In the genomic region with DNA sequence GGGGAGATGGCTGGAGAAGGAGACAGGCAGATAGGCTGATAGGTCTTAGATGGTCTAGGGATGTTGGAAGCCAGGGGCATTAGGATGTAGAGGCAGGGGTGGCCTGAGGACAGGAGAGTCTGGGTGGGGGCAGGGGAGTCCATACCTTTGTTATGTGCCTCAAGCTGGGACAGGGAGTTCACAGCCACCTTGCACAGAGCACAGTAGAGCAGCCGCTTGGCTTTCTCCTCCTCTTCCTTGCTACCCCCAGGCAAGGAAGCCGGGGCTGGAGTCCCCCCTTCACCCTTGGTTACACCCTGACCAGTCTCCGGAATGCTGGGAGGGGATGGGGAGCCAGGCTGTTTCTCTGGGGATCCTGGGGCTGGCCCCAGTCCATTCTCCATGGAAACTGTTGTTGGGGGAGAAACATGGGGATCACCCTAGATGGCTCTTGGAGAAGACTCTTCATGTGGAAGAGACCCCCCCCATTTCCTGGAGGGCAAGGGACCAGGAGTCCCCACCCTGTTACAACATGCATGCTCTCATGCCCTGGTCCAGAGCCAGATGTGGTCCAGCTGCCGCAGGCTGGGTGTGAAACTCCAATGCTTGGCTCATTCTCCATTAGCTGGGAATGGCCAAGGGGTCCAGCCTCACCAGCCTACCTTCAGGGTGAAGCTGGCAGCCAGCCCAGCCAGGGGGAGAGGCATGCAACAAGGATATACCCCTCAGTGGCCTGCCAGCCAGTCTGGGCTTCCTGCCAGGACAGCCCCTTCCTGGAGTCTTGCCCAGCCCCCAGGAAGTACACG, we compare ENCODE assay signal across 10 cellular contexts. TPM values are rescaled to one million over a fixed set of nuclear protein-coding genes. Genes with fewer than 3 reads are reported as not detected.
DNase-seq lines count a peak whose midpoint lies in the region; FAIRE-seq and TF ChIP-seq lines count a peak whose summit lies in the region.
"Had no signal": no experiment of that assay in that cellular context is flagged by ENCODE, and none has a peak within 500 bp of the region (broad histone marks: within the 10 kb centered on the region; RNA-seq: fewer than 3 reads in every experiment).

No MANE protein-coding gene starts in this region.

- intact Hi-C loops in thyroid gland (cut with DNase I) = no loop called here

- H3K27me3 ChIP-seq in hepatocyte (no peaks in the 10 kb centered on the region), thyroid gland (no peaks in the 10 kb centered on the region)

- peak overlapping the region; percentile 12 for H3K4me2 ChIP-seq in hepatocyte

- WGBS in hepatocyte (ENCODE audit: low lambda C conversion rate, missing lambda C conversion rate) = 74% methylated on average over 5 of the region's 5 CpGs
- WGBS in thyroid gland, 2 donors = 35 to 53% methylated on average over 5 of the region's 5 CpGs

- H3K79me2 ChIP-seq in hepatocyte = no peaks in the 10 kb centered on the region

- H3K4me3 ChIP-seq in hepatocyte = no peak overlapping the region
- H3K4me3 ChIP-seq in thyroid gland (replicated peaks in 1 of 3) = no peak overlapping the region
- H3K4me3 ChIP-seq: lung had no signal

- H3K36me3 ChIP-seq in hepatocyte (replicated peaks; ENCODE audit: insufficient read depth, low read depth) (no peaks in the 10 kb centered on the region), thyroid gland (peaks cover 8 to 18% of the 10 kb centered on the region in 2 donors)

- no peak overlapping the region for H2AFZ ChIP-seq in hepatocyte

- H3K9me3 ChIP-seq in hepatocyte (ENCODE audit: low read depth) = no peaks in the 10 kb centered on the region
- H3K9me3 ChIP-seq in thyroid gland = no peaks in the 10 kb centered on the region

- no peak for FAIRE-seq in HTR-8/SVneo (lab: Jason Lieb, UNC)
- FAIRE-seq: colon had no signal

- DNase-seq in NCI-H510A (lab: John Stamatoyannopoulos, UW) (peak; percentile 45), NCI-H510A treated with DMSO at 0.1 percent for 48 hours (lab: John Stamatoyannopoulos, UW) (no peak), hepatocyte (ENCODE audit: low spot score) (no peak), thyroid gland (peak; percentile 55 to 71), HTR-8/SVneo (ENCODE audit: insufficient read length, low spot score) (no peak), HCEC 1CT (no peak), mesenteric fat pad (ENCODE audit: low spot score) (no peak)

- H3K4me1 ChIP-seq in hepatocyte (ENCODE audit: insufficient read depth) (peaks cover 24% of the 10 kb centered on the region), thyroid gland (peaks cover 25 to 67% of the 10 kb centered on the region in 2 donors)

- no peak for TF ChIP-seq POLR2A in thyroid gland (IDR thresholded peaks at IDR 0.05)

- H3K27ac ChIP-seq in VCaP (peak overlapping the region; percentile 54), hepatocyte (peak overlapping the region; percentile 63), thyroid gland (peak overlapping the region in 2 of 3 donors; percentile 47 to 67)

- H3K9me2 ChIP-seq in hepatocyte (replicated peaks; ENCODE audit: insufficient read depth) = no peaks in the 10 kb centered on the region

- no peak for TF ChIP-seq CTCF in VCaP (conservative IDR thresholded peaks at IDR 0.05)
- no peak for TF ChIP-seq CTCF in hepatocyte (IDR thresholded peaks at IDR 0.05; ENCODE audit: poor library complexity)
- TF ChIP-seq CTCF in thyroid gland (IDR thresholded peaks at IDR 0.05) = no peak

- H4K20me1 ChIP-seq in hepatocyte (ENCODE audit: insufficient read depth, poor library complexity, severe bottlenecking) = no peaks in the 10 kb centered on the region

RNA-seq across cellular contexts. Expression of gene GPR84, which starts 7.2 kb away (rescaled TPM):
- total RNA-seq in hepatocyte (0.07 TPM in 1 of 2 replicates, not detected in the other), thyroid gland (under 1 TPM in 2 of 4 donors, not detected in 2; 0.39 to 0.40 TPM), mesenteric fat pad (2.3 TPM)
- polyA plus RNA-seq in hepatocyte = not detected in 2 replicates

RNA-seq across cellular contexts. Expression of gene ZNF385A, which starts 13.0 kb away (rescaled TPM):
- total RNA-seq in hepatocyte (2.2 and 5.6 TPM in 2 replicates), thyroid gland (10 to 100 TPM; 24.2 to 38.9 (median 29.3) TPM), mesenteric fat pad (31.9 TPM)
- polyA plus RNA-seq in hepatocyte = 4.2 and 4.6 TPM in 2 replicates

RNA-seq across cellular contexts. Expression of gene COPZ1, which starts 46.6 kb away (rescaled TPM):
- total RNA-seq in hepatocyte (164 and 220 TPM in 2 replicates), thyroid gland (100 to 1,000 TPM; 181 to 284 (median 236) TPM), mesenteric fat pad (93.8 TPM)
- polyA plus RNA-seq in hepatocyte = 207 and 224 TPM in 2 replicates

RNA-seq across cellular contexts. Expression of gene ITGA5, which starts 47.5 kb away (rescaled TPM):
- total RNA-seq in hepatocyte (31.3 and 45.7 TPM in 2 replicates), thyroid gland (10 to 100 TPM; 40.3 to 64.5 (median 51.6) TPM), mesenteric fat pad (125 TPM)
- 53.6 and 57.2 TPM in 2 replicates for polyA plus RNA-seq in hepatocyte

Comparison
In these comparisons a context has a peak if more than half of its experiments do, and no peak if none do; other contexts are left out.
1. DNase-seq: peak in NCI-H510A (single experiment) and thyroid gland (2 of 2); none in NCI-H510A treated with DMSO at 0.1 percent for 48 hours (single experiment), hepatocyte (single experiment), HTR-8/SVneo (single experiment), HCEC 1CT (single experiment) and mesenteric fat pad (single experiment).
2. Peak in every context shown above with its lines, with median percentiles within 50 percentile points of each other: H3K27ac ChIP-seq.